8 cellular contexts compared by ENCODE assay signal in the genomic region with DNA sequence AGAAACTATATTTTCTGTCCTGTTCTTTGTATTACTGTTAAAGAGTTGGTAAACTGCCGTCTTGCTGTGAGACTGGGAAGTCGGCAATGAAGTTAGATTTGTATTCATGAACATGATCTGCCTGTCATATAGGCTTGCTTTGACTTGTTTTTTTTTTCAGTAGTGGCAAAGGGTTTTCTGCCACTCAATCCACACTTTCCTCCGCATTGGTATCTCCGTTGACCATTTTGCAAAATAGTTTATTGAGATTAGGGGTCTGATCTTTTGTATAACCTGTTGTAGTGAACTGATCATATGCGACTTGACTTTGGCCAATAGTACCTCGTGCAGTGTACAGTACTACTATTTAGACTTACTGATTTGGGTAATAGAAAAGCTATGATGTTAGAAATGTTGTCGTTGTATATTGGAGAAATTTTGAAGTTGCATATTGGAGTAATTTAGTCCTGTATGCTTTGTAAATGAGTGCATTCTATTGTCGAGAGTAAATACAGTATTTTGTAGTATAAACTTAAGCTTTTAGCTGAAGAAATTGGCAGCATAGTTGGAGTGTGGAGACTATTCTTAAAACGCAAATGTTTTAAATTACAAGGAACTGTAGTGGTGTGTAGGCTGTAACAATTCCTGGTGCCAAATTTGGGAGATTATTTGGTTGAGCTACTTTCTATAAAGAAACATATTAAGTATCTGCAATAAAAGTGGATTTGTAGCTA.
DNase-seq lines count a peak whose midpoint lies in the region; ATAC-seq and TF ChIP-seq lines count a peak whose summit lies in the region.

No MANE protein-coding gene starts in this region.

- H3K9me3 ChIP-seq in iPS-15b (ENCODE audit: control insufficient read depth, insufficient read depth, low read length) (no peaks in the 10 kb centered on the region), subcutaneous abdominal adipose tissue (ENCODE audit: control insufficient read depth in 5 of 5, low read length in 5 of 5) (no peaks in the 10 kb centered on the region)

- ATAC-seq in SK-N-SH treated with all-trans-retinoic acid at 6 μM for 48 hours, result 0 out of 3 replicates have a peak, but pooled peaks have one; percentile 4

- H3K36me3 ChIP-seq in iPS-15b (ENCODE audit: control insufficient read depth, insufficient read depth, low read length) (no peaks in the 10 kb centered on the region), subcutaneous abdominal adipose tissue (ENCODE audit: control insufficient read depth in 5 of 5, insufficient read depth in 5 of 5, low read length in 5 of 5) (peaks cover 0 to 2% (median 0%) of the 10 kb centered on the region in 5 donors)

- peak overlapping the region; percentile 87 for H3K4me3 ChIP-seq in iPS-15b (ENCODE audit: low read depth, low read length)
- peak overlapping the region; percentile 82 to 92 (median 89) for H3K4me3 ChIP-seq in subcutaneous abdominal adipose tissue (ENCODE audit: low read depth in 1 of 5, low read length in 5 of 5)

- TF ChIP-seq CTCF in GM10266 (IDR thresholded peaks at IDR 0.05; ENCODE audit: control insufficient read depth, insufficient read depth, low read depth, missing control alignments), result no peak

- H3K27ac ChIP-seq in subcutaneous abdominal adipose tissue (ENCODE audit: low read depth, low read length), result peak overlapping the region; percentile 91

- H3K9ac ChIP-seq in iPS-15b (ENCODE audit: low read depth, low read length), result no peak overlapping the region
- peak overlapping the region; percentile 97 to 100 (median 98) for H3K9ac ChIP-seq in subcutaneous abdominal adipose tissue (ENCODE audit: low read length in 5 of 5)

- H3K4me1 ChIP-seq in iPS-15b (ENCODE audit: control insufficient read depth, insufficient read depth, low read length), result peaks cover 7% of the 10 kb centered on the region
- peaks cover 4 to 36% (median 33%) of the 10 kb centered on the region in 5 donors for H3K4me1 ChIP-seq in subcutaneous abdominal adipose tissue (ENCODE audit: control insufficient read depth in 5 of 5, insufficient read depth in 5 of 5, low read length in 5 of 5)

- DNase-seq in HCEC 1CT, result peak; percentile 1
- no peak for DNase-seq in GM10266 (ENCODE audit: extremely low spot score)
- DNase-seq in RPMI8226, result no peak
- no peak for DNase-seq in stimulated activated CD8-positive, alpha-beta memory T cell treated with anti-CD3 and anti-CD28 coated beads, Interleukin-4, amount 100 ng/mL, for 48 hours
- DNase-seq in NCI-H1436 (lab: John Stamatoyannopoulos, UW), result no peak

- H3K27me3 ChIP-seq in iPS-15b (ENCODE audit: control insufficient read depth, insufficient read depth, low read length), result no peaks in the 10 kb centered on the region
- no peaks in the 10 kb centered on the region for H3K27me3 ChIP-seq in subcutaneous abdominal adipose tissue (ENCODE audit: control insufficient read depth in 5 of 5, insufficient read depth in 4 of 5, low read length in 5 of 5)

TF ChIP-seq in SK-N-SH treated with all-trans-retinoic acid at 6 μM for 48 hours, 23 proteins besides CTCF, POLR2A, EP300 and RAD21:
- no peak for TF ChIP-seq ISL1 (CRISPR knock-in tag; IDR thresholded peaks at IDR 0.05)
- no peak for TF ChIP-seq RARB (CRISPR knock-in tag; IDR thresholded peaks at IDR 0.05)
- TF ChIP-seq, protein P1, sequence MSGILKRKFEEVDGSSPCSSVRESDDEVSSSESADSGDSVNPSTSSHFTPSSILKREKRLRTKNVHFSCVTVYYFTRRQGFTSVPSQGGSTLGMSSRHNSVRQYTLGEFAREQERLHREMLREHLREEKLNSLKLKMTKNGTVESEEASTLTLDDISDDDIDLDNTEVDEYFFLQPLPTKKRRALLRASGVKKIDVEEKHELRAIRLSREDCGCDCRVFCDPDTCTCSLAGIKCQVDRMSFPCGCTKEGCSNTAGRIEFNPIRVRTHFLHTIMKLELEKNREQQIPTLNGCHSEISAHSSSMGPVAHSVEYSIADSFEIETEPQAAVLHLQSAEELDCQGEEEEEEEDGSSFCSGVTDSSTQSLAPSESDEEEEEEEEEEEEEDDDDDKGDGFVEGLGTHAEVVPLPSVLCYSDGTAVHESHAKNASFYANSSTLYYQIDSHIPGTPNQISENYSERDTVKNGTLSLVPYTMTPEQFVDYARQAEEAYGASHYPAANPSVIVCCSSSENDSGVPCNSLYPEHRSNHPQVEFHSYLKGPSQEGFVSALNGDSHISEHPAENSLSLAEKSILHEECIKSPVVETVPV (CRISPR knock-in tag; IDR thresholded peaks at IDR 0.05), result no peak
- TF ChIP-seq GLIS3 (CRISPR knock-in tag; IDR thresholded peaks at IDR 0.05), result no peak
- TF ChIP-seq BACH2 (CRISPR knock-in tag; IDR thresholded peaks at IDR 0.05; ENCODE audit: borderline replicate concordance), result no peak
- TF ChIP-seq ZFP30 (CRISPR knock-in tag; IDR thresholded peaks at IDR 0.05), result no peak
- no peak for TF ChIP-seq PPARA (CRISPR knock-in tag; IDR thresholded peaks at IDR 0.05; ENCODE audit: borderline replicate concordance)
- TF ChIP-seq TCF4 (CRISPR knock-in tag; IDR thresholded peaks at IDR 0.05; ENCODE audit: borderline replicate concordance), result no peak
- TF ChIP-seq, protein P2, sequence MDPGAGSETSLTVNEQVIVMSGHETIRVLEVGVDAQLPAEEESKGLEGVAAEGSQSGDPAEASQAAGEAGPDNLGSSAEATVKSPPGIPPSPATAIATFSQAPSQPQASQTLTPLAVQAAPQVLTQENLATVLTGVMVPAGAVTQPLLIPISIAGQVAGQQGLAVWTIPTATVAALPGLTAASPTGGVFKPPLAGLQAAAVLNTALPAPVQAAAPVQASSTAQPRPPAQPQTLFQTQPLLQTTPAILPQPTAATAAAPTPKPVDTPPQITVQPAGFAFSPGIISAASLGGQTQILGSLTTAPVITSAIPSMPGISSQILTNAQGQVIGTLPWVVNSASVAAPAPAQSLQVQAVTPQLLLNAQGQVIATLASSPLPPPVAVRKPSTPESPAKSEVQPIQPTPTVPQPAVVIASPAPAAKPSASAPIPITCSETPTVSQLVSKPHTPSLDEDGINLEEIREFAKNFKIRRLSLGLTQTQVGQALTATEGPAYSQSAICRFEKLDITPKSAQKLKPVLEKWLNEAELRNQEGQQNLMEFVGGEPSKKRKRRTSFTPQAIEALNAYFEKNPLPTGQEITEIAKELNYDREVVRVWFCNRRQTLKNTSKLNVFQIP (CRISPR knock-in tag; IDR thresholded peaks at IDR 0.05; ENCODE audit: borderline replicate concordance, low read depth), result no peak
- TF ChIP-seq ARNTL (CRISPR knock-in tag; IDR thresholded peaks at IDR 0.05; ENCODE audit: borderline replicate concordance, low read depth), result no peak
- TF ChIP-seq, protein P3, sequence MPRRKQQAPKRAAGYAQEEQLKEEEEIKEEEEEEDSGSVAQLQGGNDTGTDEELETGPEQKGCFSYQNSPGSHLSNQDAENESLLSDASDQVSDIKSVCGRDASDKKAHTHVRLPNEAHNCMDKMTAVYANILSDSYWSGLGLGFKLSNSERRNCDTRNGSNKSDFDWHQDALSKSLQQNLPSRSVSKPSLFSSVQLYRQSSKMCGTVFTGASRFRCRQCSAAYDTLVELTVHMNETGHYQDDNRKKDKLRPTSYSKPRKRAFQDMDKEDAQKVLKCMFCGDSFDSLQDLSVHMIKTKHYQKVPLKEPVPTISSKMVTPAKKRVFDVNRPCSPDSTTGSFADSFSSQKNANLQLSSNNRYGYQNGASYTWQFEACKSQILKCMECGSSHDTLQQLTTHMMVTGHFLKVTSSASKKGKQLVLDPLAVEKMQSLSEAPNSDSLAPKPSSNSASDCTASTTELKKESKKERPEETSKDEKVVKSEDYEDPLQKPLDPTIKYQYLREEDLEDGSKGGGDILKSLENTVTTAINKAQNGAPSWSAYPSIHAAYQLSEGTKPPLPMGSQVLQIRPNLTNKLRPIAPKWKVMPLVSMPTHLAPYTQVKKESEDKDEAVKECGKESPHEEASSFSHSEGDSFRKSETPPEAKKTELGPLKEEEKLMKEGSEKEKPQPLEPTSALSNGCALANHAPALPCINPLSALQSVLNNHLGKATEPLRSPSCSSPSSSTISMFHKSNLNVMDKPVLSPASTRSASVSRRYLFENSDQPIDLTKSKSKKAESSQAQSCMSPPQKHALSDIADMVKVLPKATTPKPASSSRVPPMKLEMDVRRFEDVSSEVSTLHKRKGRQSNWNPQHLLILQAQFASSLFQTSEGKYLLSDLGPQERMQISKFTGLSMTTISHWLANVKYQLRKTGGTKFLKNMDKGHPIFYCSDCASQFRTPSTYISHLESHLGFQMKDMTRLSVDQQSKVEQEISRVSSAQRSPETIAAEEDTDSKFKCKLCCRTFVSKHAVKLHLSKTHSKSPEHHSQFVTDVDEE (CRISPR knock-in tag; IDR thresholded peaks at IDR 0.05), result no peak
- TF ChIP-seq ZNF8 (CRISPR knock-in tag; IDR thresholded peaks at IDR 0.05), result no peak
- TF ChIP-seq SNAI2 (CRISPR knock-in tag; IDR thresholded peaks at IDR 0.05), result no peak
